ENCODE assay signal across 33 cellular contexts in the genomic region with DNA sequence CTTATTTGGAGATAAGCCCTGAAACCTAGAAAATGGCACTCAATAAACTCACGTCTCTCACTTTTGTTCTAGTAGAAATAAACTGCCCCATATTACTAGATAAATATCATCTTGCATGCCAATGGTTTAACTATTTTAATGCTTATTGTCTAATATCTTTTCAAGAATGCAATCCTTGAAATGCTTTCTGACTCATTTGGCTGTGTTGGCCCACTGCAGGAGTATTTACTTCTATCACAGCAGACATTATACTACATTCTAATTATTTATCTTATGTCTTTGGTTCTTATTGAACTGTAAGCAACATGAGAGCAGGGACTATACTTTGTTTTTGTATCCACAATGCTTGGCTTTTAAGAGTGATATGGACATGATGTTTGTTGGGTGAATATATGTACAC.
"Had no signal": no experiment of that assay in that cellular context is flagged by ENCODE, and none has a peak within 500 bp of the region (broad histone marks: within the 10 kb centered on the region; RNA-seq: fewer than 3 reads in every experiment).

No MANE protein-coding gene starts in this region.

- H3K4me1 ChIP-seq: esophagus squamous epithelium, heart left ventricle, stomach, tibial artery, upper lobe of right lung had no signal

- H3K4me1 Mint-ChIP-seq: activated CD4-positive, alpha-beta T cell treated with anti-CD3 and anti-CD28 coated beads, Interleukin-2, amount 10 ng/mL, durations not matched to agents 24 days and 14 days; activated naive CD8-positive, alpha-beta T cell treated with anti-CD3 and anti-CD28 coated beads, Interleukin-2, amount 10 ng/mL, durations not matched to agents 7 days and 5 days; central memory CD8-positive, alpha-beta T cell; immature natural killer cell; naive B cell; stimulated activated naive B cell treated with anti-CD40 and anti-IgM and Interleukin-4, amounts not matched to agents 10 μg/mL and 1 μg/mL and 100 μg/mL, for 72 hours had no signal

- H3K27ac ChIP-seq: epithelial cell of prostate, esophagus squamous epithelium, heart left ventricle, neutrophil, ovary, stomach, tibial artery, upper lobe of right lung, WERI-Rb-1 had no signal

- H3K27me3 ChIP-seq: esophagus squamous epithelium, heart left ventricle, neutrophil, ovary, stomach, tibial artery, upper lobe of right lung had no signal

- H3K27me3 Mint-ChIP-seq: activated CD4-positive, alpha-beta memory T cell treated with anti-CD3 and anti-CD28 coated beads for 36 hours; activated CD4-positive, alpha-beta T cell treated with anti-CD3 and anti-CD28 coated beads, Interleukin-2, amount 10 ng/mL, durations not matched to agents 24 days and 14 days; activated naive CD8-positive, alpha-beta T cell treated with anti-CD3 and anti-CD28 coated beads, Interleukin-2, amount 10 ng/mL, durations not matched to agents 7 days and 5 days; central memory CD8-positive, alpha-beta T cell; naive B cell; progenitor cell of endocrine pancreas; stimulated activated naive B cell treated with anti-CD40 and anti-IgM and Interleukin-4, amounts not matched to agents 10 μg/mL and 1 μg/mL and 100 μg/mL, for 72 hours had no signal

- H3K36me3 Mint-ChIP-seq: activated CD4-positive, alpha-beta memory T cell treated with anti-CD3 and anti-CD28 coated beads for 36 hours; activated naive CD8-positive, alpha-beta T cell treated with anti-CD3 and anti-CD28 coated beads, Interleukin-2, amount 10 ng/mL, durations not matched to agents 7 days and 5 days; immature natural killer cell; mesothelial cell of epicardium; naive B cell; stimulated activated naive B cell treated with anti-CD40 and anti-IgM and Interleukin-4, amounts not matched to agents 10 μg/mL and 1 μg/mL and 100 μg/mL, for 72 hours had no signal

- H3K9me3 Mint-ChIP-seq: activated CD4-positive, alpha-beta memory T cell treated with anti-CD3 and anti-CD28 coated beads for 36 hours; activated CD4-positive, alpha-beta T cell treated with anti-CD3 and anti-CD28 coated beads, Interleukin-2, amount 10 ng/mL, durations not matched to agents 24 days and 14 days; activated naive CD4-positive, alpha-beta T cell treated with anti-CD3 and anti-CD28 coated beads for 36 hours; activated naive CD8-positive, alpha-beta T cell treated with anti-CD3 and anti-CD28 coated beads, Interleukin-2, amount 10 ng/mL, durations not matched to agents 7 days and 5 days; activated T-helper 1 cell treated with anti-CD3 and anti-CD28 coated beads, Interleukin-12 subunit alpha, Interleukin-12 subunit beta, Interleukin-2, Interleukin-4 antibody, amounts not matched to agents 30 ng/mL and 10 ng/mL and 1 ng/mL, durations not matched to agents 14 hours and 24 hours and 36 hours; mesothelial cell of epicardium; naive B cell; nephron progenitor cell; stimulated activated naive B cell treated with anti-CD40 and anti-IgM and Interleukin-4, amounts not matched to agents 10 μg/mL and 1 μg/mL and 100 μg/mL, for 72 hours; T-helper 1 cell treated with Interleukin-12 subunit alpha and Interleukin-12 subunit beta and Interleukin-4 antibody, amounts not matched to agents 30 μg/mL and 1 μg/mL, for 36 hours had no signal

- H3K27ac Mint-ChIP-seq: activated CD4-positive, alpha-beta memory T cell treated with anti-CD3 and anti-CD28 coated beads for 36 hours; activated CD4-positive, alpha-beta T cell treated with anti-CD3 and anti-CD28 coated beads, Interleukin-2, amount 10 ng/mL, durations not matched to agents 24 days and 14 days; activated naive CD4-positive, alpha-beta T cell treated with anti-CD3 and anti-CD28 coated beads for 36 hours; activated naive CD8-positive, alpha-beta T cell treated with anti-CD3 and anti-CD28 coated beads, Interleukin-2, amount 10 ng/mL, durations not matched to agents 7 days and 5 days; activated T-helper 1 cell treated with anti-CD3 and anti-CD28 coated beads, Interleukin-12 subunit alpha, Interleukin-12 subunit beta, Interleukin-2, Interleukin-4 antibody, amounts not matched to agents 30 ng/mL and 10 ng/mL and 1 ng/mL, durations not matched to agents 14 hours and 24 hours and 36 hours; immature natural killer cell; mesothelial cell of epicardium; naive B cell; progenitor cell of endocrine pancreas; stimulated activated naive B cell treated with anti-CD40 and anti-IgM and Interleukin-4, amounts not matched to agents 10 μg/mL and 1 μg/mL and 100 μg/mL, for 72 hours; T-helper 1 cell treated with Interleukin-12 subunit alpha and Interleukin-12 subunit beta and Interleukin-4 antibody, amounts not matched to agents 30 μg/mL and 1 μg/mL, for 36 hours had no signal

- H3K4me3 Mint-ChIP-seq: activated CD4-positive, alpha-beta memory T cell treated with anti-CD3 and anti-CD28 coated beads for 36 hours; activated CD4-positive, alpha-beta T cell treated with anti-CD3 and anti-CD28 coated beads, Interleukin-2, amount 10 ng/mL, durations not matched to agents 24 days and 14 days; activated naive CD4-positive, alpha-beta T cell treated with anti-CD3 and anti-CD28 coated beads for 36 hours; activated naive CD8-positive, alpha-beta T cell treated with anti-CD3 and anti-CD28 coated beads, Interleukin-2, amount 10 ng/mL, durations not matched to agents 7 days and 5 days; activated T-helper 1 cell treated with anti-CD3 and anti-CD28 coated beads, Interleukin-12 subunit alpha, Interleukin-12 subunit beta, Interleukin-2, Interleukin-4 antibody, amounts not matched to agents 30 ng/mL and 10 ng/mL and 1 ng/mL, durations not matched to agents 14 hours and 24 hours and 36 hours; central memory CD8-positive, alpha-beta T cell; immature natural killer cell; mesothelial cell of epicardium; naive B cell; nephron progenitor cell; stimulated activated naive B cell treated with anti-CD40 and anti-IgM and Interleukin-4, amounts not matched to agents 10 μg/mL and 1 μg/mL and 100 μg/mL, for 72 hours; T-helper 1 cell treated with Interleukin-12 subunit alpha and Interleukin-12 subunit beta and Interleukin-4 antibody, amounts not matched to agents 30 μg/mL and 1 μg/mL, for 36 hours had no signal

- DNase-seq: activated CD4-positive, alpha-beta memory T cell treated with anti-CD3 and anti-CD28 coated beads for 36 hours; activated CD4-positive, alpha-beta T cell treated with anti-CD3 and anti-CD28 coated beads, Interleukin-2, amount 10 ng/mL, durations not matched to agents 24 days and 14 days; activated CD4-positive, CD25-positive, alpha-beta regulatory T cell treated with anti-CD3 and anti-CD28 coated beads, Interleukin-2, amount 50 U/mL, for 72 hours; activated CD8-positive, alpha-beta memory T cell treated with anti-CD3 and anti-CD28 coated beads, Interleukin-2, amount 50 U/mL, for 4 hours; activated effector memory CD4-positive, alpha-beta T cell treated with anti-CD3 and anti-CD28 coated beads, Interleukin-2, amount 50 U/mL, for 16 hours; activated naive CD4-positive, alpha-beta T cell treated with anti-CD3 and anti-CD28 coated beads for 36 hours; activated naive CD8-positive, alpha-beta T cell treated with anti-CD3 and anti-CD28 coated beads, Interleukin-2, amount 10 ng/mL, durations not matched to agents 7 days and 5 days; activated T-cell treated with anti-CD3 and anti-CD28 coated beads, Interleukin-2, amount 50 U/mL, for 1 hour; amygdala; effector CD8-positive, alpha-beta T cell; esophagus squamous epithelium; heart left ventricle; hypothalamus; immature natural killer cell; naive B cell; nephron progenitor cell; ovary; retina; small intestine; stimulated activated CD4-positive, alpha-beta T cell treated with anti-CD3 and anti-CD28 coated beads, Interleukin-4, amount 100 ng/mL, for 4 hours; stimulated activated naive B cell treated with anti-CD40 and anti-IgM and Interleukin-4, amounts not matched to agents 10 μg/mL and 1 μg/mL and 100 μg/mL, for 72 hours; stomach; T-helper 9 cell; tibial artery; upper lobe of right lung; WERI-Rb-1 had no signal

- H3K9me3 ChIP-seq: esophagus squamous epithelium, heart left ventricle, neutrophil, ovary, stomach, tibial artery, upper lobe of right lung had no signal

- H3K36me3 ChIP-seq: esophagus squamous epithelium, heart left ventricle, neutrophil, ovary, stomach, tibial artery, upper lobe of right lung, WERI-Rb-1 had no signal

- H3K4me3 ChIP-seq: esophagus squamous epithelium, heart left ventricle, ovary, stomach, tibial artery, upper lobe of right lung had no signal
